Comparison of ENCODE assay signal across 1 cellular context in genomic region chr1:202589190-202589680, GRCh38.
TF ChIP-seq lines count a peak whose summit lies in the region.

No MANE protein-coding gene starts in this region.

TF ChIP-seq in HCT116, 20 proteins besides CTCF, POLR2A, EP300 and RAD21 (continued from another document):
- TF ChIP-seq REST (IDR thresholded peaks at IDR 0.05; ENCODE audit: low read depth) (no peak), TCF7L2 (IDR thresholded peaks at IDR 0.05; ENCODE audit: borderline replicate concordance, extremely low read depth, insufficient read depth, insufficient read length) (no peak), EGR1 (IDR thresholded peaks at IDR 0.05; ENCODE audit: low read depth) (peak; percentile 83), ATF3 (IDR thresholded peaks at IDR 0.05) (peak; percentile 95), EZH2 (IDR thresholded peaks at IDR 0.05) (no peak), CEBPB (IDR thresholded peaks at IDR 0.05; ENCODE audit: low read depth) (peak; percentile 60; the same call in 1 of the 2 replicates)
